8 cellular contexts compared by ENCODE assay signal in genomic region chr18:22813648-22814328, GRCh38.
DNase-seq lines count a peak whose midpoint lies in the region; ATAC-seq and TF ChIP-seq lines count a peak whose summit lies in the region.

No MANE protein-coding gene starts in this region.

- TF ChIP-seq CTCF in gastroesophageal sphincter (IDR thresholded peaks at IDR 0.05) = peak in 3 of 4 experiments; percentile 30 to 53 (median 40)
- peak; percentile 60 for TF ChIP-seq CTCF in upper lobe of right lung (IDR thresholded peaks at IDR 0.05)

- H3K4me3 ChIP-seq in SJCRH30 = no peak overlapping the region
- H3K4me3 ChIP-seq in gastroesophageal sphincter = no peak overlapping the region
- no peak overlapping the region for H3K4me3 ChIP-seq in upper lobe of right lung

- H3K27me3 ChIP-seq in SJCRH30 (no peaks in the 10 kb centered on the region), gastroesophageal sphincter (no peaks in the 10 kb centered on the region), upper lobe of right lung (no peaks in the 10 kb centered on the region)

- TF ChIP-seq POLR2A in gastroesophageal sphincter (IDR thresholded peaks at IDR 0.05) (no peak), GM18505 (IDR thresholded peaks at IDR 0.05; ENCODE audit: borderline replicate concordance, extremely low read depth, insufficient read depth, insufficient read length) (no peak)

- H3K27ac ChIP-seq in SJCRH30 (no peak overlapping the region), gastroesophageal sphincter (no peak overlapping the region), upper lobe of right lung (no peak overlapping the region)

- WGBS in gastroesophageal sphincter (ENCODE audit: low coverage in 1 of 2), 2 donors = 6 to 9% methylated on average over 6 of the region's 6 CpGs

- intact Hi-C loops in upper lobe of right lung (cut with DNase I) = no loop called here

- H3K9me3 ChIP-seq in SJCRH30 (replicated peaks) = no peaks in the 10 kb centered on the region
- no peaks in the 10 kb centered on the region for H3K9me3 ChIP-seq in gastroesophageal sphincter
- no peaks in the 10 kb centered on the region for H3K9me3 ChIP-seq in upper lobe of right lung

- TF ChIP-seq EP300 in gastroesophageal sphincter (IDR thresholded peaks at IDR 0.05) = no peak

- no peaks in the 10 kb centered on the region for H3K36me3 ChIP-seq in SJCRH30
- no peaks in the 10 kb centered on the region for H3K36me3 ChIP-seq in gastroesophageal sphincter
- H3K36me3 ChIP-seq in upper lobe of right lung = no peaks in the 10 kb centered on the region

- DNase-seq in NCI-H2107 treated with DMSO at 0.1 percent for 48 hours (lab: John Stamatoyannopoulos, UW; ENCODE audit: unreplicated experiment) (peak; percentile 45), NCI-H2107 (lab: John Stamatoyannopoulos, UW) (no peak), SJCRH30 (peak; percentile 4 to 37), upper lobe of right lung (no peak), retina (no peak)

- no peaks in the 10 kb centered on the region; the same call in 1 of the 2 replicates for H3K4me1 ChIP-seq in SJCRH30
- H3K4me1 ChIP-seq in gastroesophageal sphincter = no peaks in the 10 kb centered on the region
- no peaks in the 10 kb centered on the region for H3K4me1 ChIP-seq in upper lobe of right lung

- ATAC-seq in HG02798 (IDR thresholded peaks at IDR 0.05; ENCODE audit: poor library complexity, unreplicated experiment) (peak; percentile 42), gastroesophageal sphincter (no peak), upper lobe of right lung (peak; percentile 86), GM18505 (IDR thresholded peaks at IDR 0.05; ENCODE audit: unreplicated experiment) (no peak)

Comparison
In these comparisons a context has a peak if more than half of its experiments do, and no peak if none do; other contexts are left out.
1. DNase-seq: peak in NCI-H2107 treated with DMSO at 0.1 percent for 48 hours (single experiment) and SJCRH30 (2 of 2); none in NCI-H2107 (single experiment), upper lobe of right lung (single experiment) and retina (single experiment).
2. ATAC-seq: peak in HG02798 (single experiment) and upper lobe of right lung (single experiment); none in gastroesophageal sphincter (single experiment) and GM18505 (single experiment).